In genomic region chr15:66566963-66567531, GRCh38 we compare ENCODE assay signal across 8 cellular contexts. TPM values are rescaled to one million over a fixed set of nuclear protein-coding genes. Genes with fewer than 3 reads are reported as not detected.
DNase-seq lines count a peak whose midpoint lies in the region; ATAC-seq and TF ChIP-seq lines count a peak whose summit lies in the region.

No MANE protein-coding gene starts in this region.

- H3K27me3 ChIP-seq in HL-60 (ENCODE audit: insufficient read depth, poor library complexity, severe bottlenecking) (no peaks in the 10 kb centered on the region), thyroid gland (no peaks in the 10 kb centered on the region)

- no peaks in the 10 kb centered on the region for H3K9me3 Mint-ChIP-seq in naive thymus-derived CD8-positive, alpha-beta T cell

- no peak overlapping the region for H3K4me3 ChIP-seq in HL-60 (replicated peaks; ENCODE audit: insufficient read depth, low read length)
- H3K4me3 ChIP-seq in thyroid gland (replicated peaks in 1 of 3), result no peak overlapping the region

- H3K9me3 ChIP-seq in thyroid gland, result no peaks in the 10 kb centered on the region

- H3K4me3 Mint-ChIP-seq in naive thymus-derived CD8-positive, alpha-beta T cell, result peak overlapping the region in 2 of 10 donors; percentile 26 to 31

- H3K27ac ChIP-seq in HL-60 (replicated peaks) (no peak overlapping the region), thyroid gland (no peak overlapping the region)

- peak overlapping the region in 2 of 10 donors; percentile 49 to 71 for H3K27ac Mint-ChIP-seq in naive thymus-derived CD8-positive, alpha-beta T cell

- peak; percentile 64 for DNase-seq in COLO668 (lab: John Stamatoyannopoulos, UW; ENCODE audit: unreplicated experiment)
- DNase-seq in HL-60 (ENCODE audit: low read depth in 1 of 2, low spot score in 1 of 2), result peak; percentile 35 to 74
- peak; percentile 26 for DNase-seq in NOMO-1 treated with dmso at 0.1 percent for 144 hours (lab: John Stamatoyannopoulos, UW; ENCODE audit: unreplicated experiment)
- DNase-seq in activated CD8-positive, alpha-beta memory T cell treated with anti-CD3 and anti-CD28 coated beads, Interleukin-2, amount 50 U/mL, for 1 hour (ENCODE audit: extremely low read depth), result peak; percentile 5
- DNase-seq in naive thymus-derived CD8-positive, alpha-beta T cell, result peak; percentile 8 to 77 (median 42)
- DNase-seq in thyroid gland, result peak; percentile 51 to 60

- H3K36me3 Mint-ChIP-seq in naive thymus-derived CD8-positive, alpha-beta T cell, result no peaks in the 10 kb centered on the region

- H3K27me3 Mint-ChIP-seq in naive thymus-derived CD8-positive, alpha-beta T cell, result peaks cover 0 to 6% (median 0%) of the 10 kb centered on the region in 5 donors

- POLR2A ChIA-PET in naive thymus-derived CD8-positive, alpha-beta T cell (lab: Charles Lee), result no interaction called here

- TF ChIP-seq POLR2A in thyroid gland (IDR thresholded peaks at IDR 0.05), result no peak

- intact Hi-C loops in thyroid gland (cut with DNase I), result no loop called here

- WGBS in thyroid gland, 2 donors, result 31 to 38% methylated on average over 14 to 15 of the region's 15 CpGs

- peak; percentile 22 for TF ChIP-seq CTCF in HL-60 (IDR thresholded peaks at IDR 0.05; ENCODE audit: insufficient read depth, low read length)
- peak; percentile 29 to 62 (median 50) for TF ChIP-seq CTCF in thyroid gland (IDR thresholded peaks at IDR 0.05)

- H3K36me3 ChIP-seq in thyroid gland, result no peaks in the 10 kb centered on the region

- no peaks in the 10 kb centered on the region for H3K4me1 ChIP-seq in thyroid gland

- H3K4me1 Mint-ChIP-seq in naive thymus-derived CD8-positive, alpha-beta T cell, result peaks cover 6 to 10% (median 7%) of the 10 kb centered on the region in 4 donors

- ATAC-seq in esophagus mucosa (peak; percentile 54), HG02798 (IDR thresholded peaks at IDR 0.05; ENCODE audit: poor library complexity, unreplicated experiment) (no peak)
- peak; percentile 55 to 70 for ATAC-seq in naive thymus-derived CD8-positive, alpha-beta T cell

RNA-seq across cellular contexts. Expression of gene LCTL, which starts 1.2 kb away (rescaled TPM):
- total RNA-seq in esophagus mucosa (not detected), thyroid gland (not detected)
- total RNA-seq in naive thymus-derived CD8-positive, alpha-beta T cell, result not detected
- polyA plus RNA-seq in naive thymus-derived CD8-positive, alpha-beta T cell, result not detected

Comparison
In these comparisons a context has a peak if more than half of its experiments do, and no peak if none do; other contexts are left out.
1. DNase-seq: peak in every context shown above with its lines; median percentile 64 in COLO668; 56 in thyroid gland; 54 in HL-60; 42 in naive thymus-derived CD8-positive, alpha-beta T cell; 26 in NOMO-1 treated with dmso at 0.1 percent for 144 hours; 5 in activated CD8-positive, alpha-beta memory T cell treated with anti-CD3 and anti-CD28 coated beads, Interleukin-2, amount 50 U/mL, for 1 hour.